ENCODE assay signal across 27 cellular contexts in the genomic region with DNA sequence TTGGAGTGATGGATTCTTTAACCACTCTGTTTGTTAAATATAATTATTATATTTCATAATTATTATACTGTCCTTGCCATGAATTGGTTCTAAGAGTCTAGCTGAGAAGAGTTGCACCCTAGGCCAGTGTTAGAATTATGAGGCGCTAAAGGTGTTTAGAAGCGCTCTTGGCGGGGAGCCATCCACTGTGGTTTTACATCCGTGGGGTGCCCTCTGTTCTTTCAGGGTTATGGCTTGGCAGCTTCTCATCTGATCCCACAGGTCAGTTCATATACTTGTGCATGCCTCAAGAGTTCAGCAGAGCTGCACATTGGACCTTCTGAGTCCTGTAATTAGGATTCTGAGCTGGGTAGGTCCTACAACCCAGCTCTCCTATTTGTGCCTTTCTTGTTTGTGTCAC. TPM values are rescaled to one million over a fixed set of nuclear protein-coding genes. Genes with fewer than 3 reads are reported as not detected.
DNase-seq lines count a peak whose midpoint lies in the region; ATAC-seq and TF ChIP-seq lines count a peak whose summit lies in the region.
"Had no signal": no experiment of that assay in that cellular context is flagged by ENCODE, and none has a peak within 500 bp of the region (broad histone marks: within the 10 kb centered on the region; RNA-seq: fewer than 3 reads in every experiment).

No MANE protein-coding gene starts in this region.

- peaks cover 12 to 14% of the 10 kb centered on the region in 2 experiments for H3K4me1 ChIP-seq in HCT116 (ENCODE audit: control insufficient read depth in 1 of 2, insufficient read depth in 2 of 2, low read length in 2 of 2)

- POLR2A ChIA-PET in AG04450 (lab: Yijun Ruan, JAX), result no interaction called here
- POLR2A ChIA-PET in HCT116 (lab: Charles Lee), result interaction anchor here (0.6 kb wide), 1 partner anchor 311 kb away, joined by 3 read pairs; no protein-coding TSS in a partner anchor

- no peak for TF ChIP-seq POLR2A in HCT116 (IDR thresholded peaks at IDR 0.05; ENCODE audit: borderline replicate concordance, extremely low read depth, insufficient read depth, insufficient read length)

- DNase-seq in AG04450 (ENCODE audit: low read depth, low spot score) (no peak), HCT116 (ENCODE audit: low read depth, low spot score) (no peak), NCI-H226 (peak; percentile 38), choroid plexus epithelial cell (ENCODE audit: low read depth) (peak; percentile 50), epidermal melanocyte (ENCODE audit: insufficient read length, low spot score) (no peak), HuH-7 (ENCODE audit: low spot score) (no peak), NCI-H187 (lab: John Stamatoyannopoulos, UW) (no peak)
- DNase-seq: activated CD4-positive, CD25-positive, alpha-beta regulatory T cell treated with anti-CD3 and anti-CD28 coated beads, Interleukin-2, amount 50 U/mL, for 72 hours; activated CD8-positive, alpha-beta T cell treated with anti-CD3 and anti-CD28 coated beads for 36 hours; activated gamma-delta T cell; activated naive CD8-positive, alpha-beta T cell treated with anti-CD3 and anti-CD28 coated beads, Interleukin-2, amount 50 U/mL, for 24 hours; brain microvascular endothelial cell; effector CD8-positive, alpha-beta T cell; esophagus squamous epithelium; mesenchymal stem cell; MM.1S; NCI-H1694; NCI-H345; NCI-H82; nucleus accumbens; OCI-M1; SHP77 treated with DMSO at 0.1 percent for 48 hours; small intestine had no signal

- RAD21 ChIA-PET in HCT116 (lab: Charles Lee; ENCODE audit: low non-redundant PET in 1 of 2, low total read pairs in 2 of 2, uncharacterized antibody in 2 of 2, unreplicated experiment in 2 of 2), result no interaction called here

- no TSS peak for BruUV-seq in HCT116 (replicated peaks; lab: Mats Ljungman, UMichigan)

- H2AFZ ChIP-seq in HCT116 (ENCODE audit: low read depth, low read length, poor library complexity, severe bottlenecking), result no peak overlapping the region
- H2AFZ ChIP-seq: hepatocyte had no signal

- no peaks in the 10 kb centered on the region for H3K27me3 ChIP-seq in AG04450 (ENCODE audit: control insufficient read depth, insufficient read depth, low read length)
- H3K27me3 ChIP-seq in HCT116 (ENCODE audit: insufficient read depth, low read length), result no peaks in the 10 kb centered on the region
- H3K27me3 ChIP-seq: brain microvascular endothelial cell, esophagus squamous epithelium, hepatocyte had no signal

- ATAC-seq in HCT116 (0 out of 2 replicates have a peak, but pooled peaks have one; percentile 11), HG02759 (IDR thresholded peaks at IDR 0.05; ENCODE audit: unreplicated experiment) (no peak)
- ATAC-seq: activated CD8-positive, alpha-beta T cell treated with anti-CD3 and anti-CD28 coated beads for 36 hours; activated naive CD8-positive, alpha-beta T cell treated with anti-CD3 and anti-CD28 coated beads, Interleukin-2, amount 50 U/mL, for 24 hours; K562; stimulated activated effector memory CD8-positive, alpha-beta T cell treated with anti-CD3 and anti-CD28 coated beads, Interleukin-12 subunit alpha, Interleukin-12 subunit beta, amount 100 ng/mL, for 72 hours had no signal

- H3K79me2 ChIP-seq in HCT116 (ENCODE audit: insufficient read depth, low read length), result peaks cover 46% of the 10 kb centered on the region

- intact Hi-C loops in HCT116 (cut with micrococcal nuclease), result no loop called here

- H3K4me3 ChIP-seq in AG04450 (ENCODE audit: low read depth, low read length), result no peak overlapping the region
- no peak overlapping the region for H3K4me3 ChIP-seq in HCT116 (replicated peaks in 1 of 2; ENCODE audit: low read depth in 1 of 2, low read length in 2 of 2)
- H3K4me3 ChIP-seq in choroid plexus epithelial cell (ENCODE audit: low read depth, low read length), result no peak overlapping the region
- H3K4me3 ChIP-seq: esophagus squamous epithelium, hepatocyte, K562 had no signal

- no peak for TF ChIP-seq RAD21 in HCT116 (IDR thresholded peaks at IDR 0.05; ENCODE audit: low read depth)

- no peaks in the 10 kb centered on the region for H3K36me3 ChIP-seq in HCT116 (ENCODE audit: control insufficient read depth in 1 of 2, insufficient read depth in 2 of 2, low read length in 2 of 2)
- H3K36me3 ChIP-seq: esophagus squamous epithelium had no signal

- no peaks in the 10 kb centered on the region for H4K20me1 ChIP-seq in HCT116 (ENCODE audit: insufficient read depth)

- H3K27ac ChIP-seq in AG04450 (ENCODE audit: low read depth, low read length) (peak overlapping the region; percentile 11), HCT116 (ENCODE audit: low read depth, low read length) (no peak overlapping the region)
- H3K27ac ChIP-seq: brain microvascular endothelial cell, esophagus squamous epithelium, hepatocyte had no signal

- no peaks in the 10 kb centered on the region for H3K9me3 ChIP-seq in AG04450 (ENCODE audit: control insufficient read depth, insufficient read depth, low read length)
- no peaks in the 10 kb centered on the region for H3K9me3 ChIP-seq in HCT116 (ENCODE audit: control insufficient read depth in 1 of 2, insufficient read depth in 1 of 2, low read depth in 1 of 2, low read length in 2 of 2)
- H3K9me3 ChIP-seq: esophagus squamous epithelium had no signal

- no peaks in the 10 kb centered on the region for H3K9me2 ChIP-seq in HCT116 (ENCODE audit: insufficient read depth)

- no peak overlapping the region for H3K9ac ChIP-seq in HCT116 (ENCODE audit: low read length)

- CTCF ChIA-PET in AG04450 (lab: Charles Lee), result interaction anchor here (0.6 to 0.8 kb wide), 2 partner anchors 15 to 215 kb away, joined by 3 read pairs; no protein-coding TSS in a partner anchor
- CTCF ChIA-PET in HCT116 (lab: Charles Lee), result no interaction called here

- no peak for TF ChIP-seq CTCF in AG04450 (IDR thresholded peaks at IDR 0.05; ENCODE audit: low read depth, low read length)
- TF ChIP-seq CTCF in HCT116 (IDR thresholded peaks at IDR 0.05 in 2 of 3, conservative IDR thresholded peaks at IDR 0.05 in 1 of 3; ENCODE audit: borderline replicate concordance in 1 of 3, insufficient read depth in 1 of 3, low read depth in 2 of 3, low read length in 2 of 3), result no peak
- TF ChIP-seq CTCF in choroid plexus epithelial cell (conservative IDR thresholded peaks at IDR 0.05; ENCODE audit: low read depth, low read length), result no peak

- peak overlapping the region; percentile 8; the same call in 1 of the 2 replicates for H3K4me2 ChIP-seq in HCT116 (ENCODE audit: low read length)
- H3K4me2 ChIP-seq: hepatocyte had no signal

TF ChIP-seq in HCT116, 20 proteins besides CTCF, POLR2A, EP300 and RAD21 (continues in another document):
- TF ChIP-seq JUND (IDR thresholded peaks at IDR 0.05) (no peak), FOSL1 (IDR thresholded peaks at IDR 0.05; ENCODE audit: low read depth) (no peak), TCF7L2 (IDR thresholded peaks at IDR 0.05; ENCODE audit: borderline replicate concordance, extremely low read depth, insufficient read depth, insufficient read length) (no peak), ZBTB33 (IDR thresholded peaks at IDR 0.05; ENCODE audit: extremely low read depth, insufficient replicate concordance, low read length) (no peak), ELF1 (IDR thresholded peaks at IDR 0.05; ENCODE audit: borderline replicate concordance, low read depth) (no peak), SRF (IDR thresholded peaks at IDR 0.05; ENCODE audit: low read depth) (no peak), SP1 (IDR thresholded peaks at IDR 0.05; ENCODE audit: low read depth) (no peak), CBX3 (IDR thresholded peaks at IDR 0.05; ENCODE audit: low read depth) (no peak), EGR1 (IDR thresholded peaks at IDR 0.05; ENCODE audit: low read depth) (no peak), CEBPB (IDR thresholded peaks at IDR 0.05; ENCODE audit: low read depth) (no peak), ATF3 (IDR thresholded peaks at IDR 0.05) (no peak), MAX (IDR thresholded peaks at IDR 0.05) (no peak), YY1 (IDR thresholded peaks at IDR 0.05; ENCODE audit: extremely low read depth, insufficient replicate concordance, low read depth, low read length) (no peak), SIN3A (IDR thresholded peaks at IDR 0.05; ENCODE audit: low read depth) (no peak), EZH2 (IDR thresholded peaks at IDR 0.05) (no peak), POLR2AphosphoS5 (IDR thresholded peaks at IDR 0.05; ENCODE audit: low read depth, low read length) (no peak), ZFX (IDR thresholded peaks at IDR 0.05) (no peak), ZNF274 (IDR thresholded peaks at IDR 0.05; ENCODE audit: low read depth, low read length) (no peak), EZH2phosphoT487 (IDR thresholded peaks at IDR 0.05; ENCODE audit: borderline replicate concordance) (no peak)

RNA-seq across cellular contexts. Expression of gene ASAP2, which starts 9.1 kb away (rescaled TPM):
- polyA plus RNA-seq in AG04450 (2011; rRNA removed), result 24.6 and 30.0 TPM in 2 replicates
- 25.1 and 29.1 TPM in 2 replicates for polyA minus RNA-seq in AG04450 (2011; rRNA and poly(A)+ RNA removed)
- total RNA-seq in HCT116 (2021; ENCODE audit: unreplicated experiment), result 16.5 TPM
- 9.2 and 10.0 TPM in 2 replicates for polyA plus RNA-seq in HCT116 (2012)
- total RNA-seq: activated CD8-positive, alpha-beta T cell treated with anti-CD3 and anti-CD28 coated beads for 36 hours had no signal

Comparison
In these comparisons a context has a peak if more than half of its experiments do, and no peak if none do; other contexts are left out.
1. DNase-seq: peak in NCI-H226 (single experiment) and choroid plexus epithelial cell (single experiment); none in AG04450 (single experiment), HCT116 (single experiment), epidermal melanocyte (single experiment), HuH-7 (single experiment) and NCI-H187 (0 of 2).